ENCODE assay signal across 15 cellular contexts in the genomic region with DNA sequence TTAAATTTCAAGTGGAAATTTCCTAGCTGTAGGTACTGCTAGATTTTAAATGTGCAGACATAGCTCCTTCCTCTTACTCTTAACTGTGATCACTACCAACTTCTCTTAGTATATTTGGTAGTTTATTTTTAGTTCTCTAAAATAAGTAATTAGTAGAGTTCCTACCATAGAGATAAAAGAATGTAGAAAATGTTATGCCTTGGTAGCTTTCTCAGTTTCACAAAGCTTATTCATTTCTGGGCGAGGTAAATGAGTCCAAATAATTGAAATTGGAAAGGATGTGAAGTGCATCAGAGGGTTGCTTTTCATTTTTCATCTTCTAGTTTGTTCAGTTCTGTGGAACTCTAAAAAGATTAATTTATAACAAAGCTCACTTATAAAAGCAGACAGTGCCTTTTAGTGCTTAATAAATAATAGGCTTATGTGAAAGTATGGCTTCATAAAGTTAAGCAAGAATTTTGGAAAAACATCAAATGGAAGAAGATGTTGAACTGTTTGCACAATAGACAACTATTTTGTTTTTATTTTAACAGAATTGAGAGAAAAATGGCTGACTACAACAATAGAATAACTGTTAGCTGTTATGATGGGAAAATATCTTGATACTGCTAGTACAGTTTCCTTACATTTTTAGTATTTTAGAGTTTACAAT.
DNase-seq lines count a peak whose midpoint lies in the region; ATAC-seq, FAIRE-seq and TF ChIP-seq lines count a peak whose summit lies in the region.
"Had no signal": no experiment of that assay in that cellular context is flagged by ENCODE, and none has a peak within 500 bp of the region (broad histone marks: within the 10 kb centered on the region; RNA-seq: fewer than 3 reads in every experiment).

No MANE protein-coding gene starts in this region.

- ATAC-seq in natural killer cell treated with Interleukin-12 subunit alpha and Interleukin-12 subunit beta and Interleukin-15 and Interleukin-18, amount 100 ng/mL, for 72 hours = no peak
- ATAC-seq in natural killer cell = no peak
- peak; percentile 60 for ATAC-seq in HG02678 (IDR thresholded peaks at IDR 0.05; ENCODE audit: unreplicated experiment)
- peak; percentile 42 for ATAC-seq in HG03520 (IDR thresholded peaks at IDR 0.05; ENCODE audit: unreplicated experiment)
- ATAC-seq: left lobe of liver, PC-3 had no signal

- H3K9me3 Mint-ChIP-seq in natural killer cell treated with Interleukin-12 subunit alpha and Interleukin-12 subunit beta and Interleukin-15 and Interleukin-18, amount 100 ng/mL, for 72 hours = no peaks in the 10 kb centered on the region
- H3K9me3 Mint-ChIP-seq in natural killer cell = no peaks in the 10 kb centered on the region

- intact Hi-C loops in natural killer cell (cut with micrococcal nuclease) = loop anchor here (10.0 kb wide), 1 partner anchor 626 kb away; no protein-coding TSS in a partner anchor

- H3K4me1 Mint-ChIP-seq in natural killer cell treated with Interleukin-12 subunit alpha and Interleukin-12 subunit beta and Interleukin-15 and Interleukin-18, amount 100 ng/mL, for 72 hours (ENCODE audit: low read depth in 2 of 2) = peaks cover 33 to 49% of the 10 kb centered on the region in 2 donors
- H3K4me1 Mint-ChIP-seq in natural killer cell = peaks cover 12 to 31% of the 10 kb centered on the region in 2 donors

- in situ Hi-C loops in ACHN (cut with HindIII; ENCODE audit: low pct_ligation_motif_present, low pct_unique_long_range_greater_than_20kb, low sequenced_read_pairs) = no loop called here

- peak overlapping the region; percentile 17 for H3K4me3 Mint-ChIP-seq in natural killer cell treated with Interleukin-12 subunit alpha and Interleukin-12 subunit beta and Interleukin-15 and Interleukin-18, amount 100 ng/mL, for 72 hours
- no peak overlapping the region for H3K4me3 Mint-ChIP-seq in natural killer cell
- H3K4me3 Mint-ChIP-seq: brain had no signal

- no peak for TF ChIP-seq CTCF in natural killer cell (IDR thresholded peaks at IDR 0.05)
- TF ChIP-seq CTCF in D721Med (IDR thresholded peaks at IDR 0.05; ENCODE audit: insufficient read depth, missing control alignments) = no peak

- H3K27me3 Mint-ChIP-seq in natural killer cell treated with Interleukin-12 subunit alpha and Interleukin-12 subunit beta and Interleukin-15 and Interleukin-18, amount 100 ng/mL, for 72 hours = no peaks in the 10 kb centered on the region
- no peaks in the 10 kb centered on the region for H3K27me3 Mint-ChIP-seq in natural killer cell (ENCODE audit: low read depth in 2 of 2)
- H3K27me3 Mint-ChIP-seq: brain had no signal

- H3K36me3 Mint-ChIP-seq in natural killer cell treated with Interleukin-12 subunit alpha and Interleukin-12 subunit beta and Interleukin-15 and Interleukin-18, amount 100 ng/mL, for 72 hours = peaks cover 20% of the 10 kb centered on the region
- no peaks in the 10 kb centered on the region for H3K36me3 Mint-ChIP-seq in natural killer cell

- DNase-seq in natural killer cell treated with Interleukin-12 subunit alpha and Interleukin-12 subunit beta and Interleukin-15 and Interleukin-18, amount 100 ng/mL, for 72 hours (ENCODE audit: low spot score) = no peak
- DNase-seq in natural killer cell = no peak
- DNase-seq in ACHN = no peak
- DNase-seq in D721Med (ENCODE audit: insufficient read length, low spot score) = no peak
- no peak for DNase-seq in activated CD4-positive, CD25-positive, alpha-beta regulatory T cell (lab: John Stamatoyannopoulos, UW)
- DNase-seq in GDM1 (lab: John Stamatoyannopoulos, UW) = no peak
- DNase-seq: activated CD8-positive, alpha-beta memory T cell treated with anti-CD3 and anti-CD28 coated beads, Interleukin-2, amount 50 U/mL, for 4 hours; GOT3; NCI-H2029 treated with DMSO at 0.1 percent for 48 hours; PC-3; substantia nigra had no signal

- H3K27ac Mint-ChIP-seq in natural killer cell treated with Interleukin-12 subunit alpha and Interleukin-12 subunit beta and Interleukin-15 and Interleukin-18, amount 100 ng/mL, for 72 hours = peak overlapping the region; percentile 98 to 99
- peak overlapping the region in 1 of 2 donors; percentile 61 for H3K27ac Mint-ChIP-seq in natural killer cell

- FAIRE-seq in D721Med (lab: Jason Lieb, UNC) = no peak

Comparison
In these comparisons a context has a peak if more than half of its experiments do, and no peak if none do; other contexts are left out.
1. ATAC-seq: peak in HG02678 (single experiment) and HG03520 (single experiment); none in natural killer cell treated with Interleukin-12 subunit alpha and Interleukin-12 subunit beta and Interleukin-15 and Interleukin-18, amount 100 ng/mL, for 72 hours (0 of 2) and natural killer cell (0 of 3).